ENCODE assay signal across 8 cellular contexts in genomic region chr1:166947398-166948043, GRCh38. TPM values are rescaled to one million over a fixed set of nuclear protein-coding genes. Genes with fewer than 3 reads are reported as not detected.
A peak's percentile ranks its signal among the peaks of the same experiment; 100 is the strongest.
DNase-seq lines count a peak whose midpoint lies in the region; ATAC-seq and TF ChIP-seq lines count a peak whose summit lies in the region.

No MANE protein-coding gene starts in this region.

- H3K9me3 ChIP-seq in Caco-2, result no peaks in the 10 kb centered on the region
- no peaks in the 10 kb centered on the region for H3K9me3 ChIP-seq in adrenal gland (replicated peaks in 1 of 3)

- no peaks in the 10 kb centered on the region for H3K9me3 Mint-ChIP-seq in Caco-2 (ENCODE audit: unreplicated experiment)
- no peaks in the 10 kb centered on the region for H3K9me3 Mint-ChIP-seq in activated CD8-positive, alpha-beta memory T cell treated with anti-CD3 and anti-CD28 coated beads, Interleukin-2, amount 10 ng/mL, durations not matched to agents 7 days and 5 days (ENCODE audit: low read depth)

- intact Hi-C loops in Caco-2 (cut with micrococcal nuclease; ENCODE audit: unreplicated experiment), result no loop called here
- intact Hi-C loops in adrenal gland (cut with DNase I), result no loop called here

- POLR2A ChIA-PET in Caco-2 (lab: Charles Lee), result no interaction called here

- peaks cover 6% of the 10 kb centered on the region for H3K27me3 Mint-ChIP-seq in Caco-2 (ENCODE audit: insufficient read depth, unreplicated experiment)
- H3K27me3 Mint-ChIP-seq in activated CD8-positive, alpha-beta memory T cell treated with anti-CD3 and anti-CD28 coated beads, Interleukin-2, amount 10 ng/mL, durations not matched to agents 7 days and 5 days, result peaks cover 48% of the 10 kb centered on the region

- peak overlapping the region; percentile 27 for H3K4me3 ChIP-seq in Caco-2 (ENCODE audit: low read depth, low read length)
- peak overlapping the region in 1 of 4 donors; percentile 24 for H3K4me3 ChIP-seq in adrenal gland

- no peaks in the 10 kb centered on the region for H3K4me1 Mint-ChIP-seq in Caco-2 (ENCODE audit: low read depth, unreplicated experiment)
- peaks cover 38% of the 10 kb centered on the region for H3K4me1 Mint-ChIP-seq in activated CD8-positive, alpha-beta memory T cell treated with anti-CD3 and anti-CD28 coated beads, Interleukin-2, amount 10 ng/mL, durations not matched to agents 7 days and 5 days

- peak overlapping the region; percentile 53 for H3K4me3 Mint-ChIP-seq in Caco-2 (ENCODE audit: unreplicated experiment)
- H3K4me3 Mint-ChIP-seq in activated CD8-positive, alpha-beta memory T cell treated with anti-CD3 and anti-CD28 coated beads, Interleukin-2, amount 10 ng/mL, durations not matched to agents 7 days and 5 days, result no peak overlapping the region

- H3K4me1 ChIP-seq in Caco-2, result peaks cover 6% of the 10 kb centered on the region
- no peaks in the 10 kb centered on the region for H3K4me1 ChIP-seq in adrenal gland (replicated peaks in 1 of 2)

- H3K27ac ChIP-seq in adrenal gland, result no peak overlapping the region

- TF ChIP-seq POLR2A in adrenal gland (IDR thresholded peaks at IDR 0.05), result no peak
- no peak for TF ChIP-seq POLR2A in erythroblast (IDR thresholded peaks at IDR 0.05; ENCODE audit: low read length)

- H3K36me3 ChIP-seq in Caco-2 (ENCODE audit: control insufficient read depth, insufficient read depth, low read length), result no peaks in the 10 kb centered on the region
- no peaks in the 10 kb centered on the region for H3K36me3 ChIP-seq in adrenal gland (replicated peaks in 1 of 2)

- 7 to 14% (median 10%) methylated on average over 21 to 44 of the region's 44 CpGs for WGBS in adrenal gland, 4 donors

- CTCF ChIA-PET in Caco-2 (lab: Charles Lee), result no interaction called here
- CTCF ChIA-PET in activated CD8-positive, alpha-beta memory T cell treated with anti-CD3 and anti-CD28 coated beads, Interleukin-2, amount 10 ng/mL, durations not matched to agents 7 days and 5 days (lab: Charles Lee), result no interaction called here

- TF ChIP-seq CTCF in Caco-2 (IDR thresholded peaks at IDR 0.05; ENCODE audit: insufficient read depth in 1 of 2, low read depth in 1 of 2, low read length in 1 of 2, severe bottlenecking in 1 of 2, unreplicated experiment in 1 of 2), result no peak
- TF ChIP-seq CTCF in adrenal gland (IDR thresholded peaks at IDR 0.05), result no peak

- H3K36me3 Mint-ChIP-seq in Caco-2 (ENCODE audit: insufficient read depth, unreplicated experiment), result no peaks in the 10 kb centered on the region
- no peaks in the 10 kb centered on the region for H3K36me3 Mint-ChIP-seq in activated CD8-positive, alpha-beta memory T cell treated with anti-CD3 and anti-CD28 coated beads, Interleukin-2, amount 10 ng/mL, durations not matched to agents 7 days and 5 days

- H3K27me3 ChIP-seq in Caco-2 (replicated peaks; ENCODE audit: control insufficient read depth, insufficient read depth, low read length) (no peaks in the 10 kb centered on the region), adrenal gland (peaks cover 24% of the 10 kb centered on the region)

- no peak overlapping the region for H3K27ac Mint-ChIP-seq in Caco-2 (ENCODE audit: unreplicated experiment)
- H3K27ac Mint-ChIP-seq in activated CD8-positive, alpha-beta memory T cell treated with anti-CD3 and anti-CD28 coated beads, Interleukin-2, amount 10 ng/mL, durations not matched to agents 7 days and 5 days, result no peak overlapping the region

- ATAC-seq in activated CD8-positive, alpha-beta memory T cell treated with anti-CD3 and anti-CD28 coated beads, Interleukin-2, amount 10 ng/mL, durations not matched to agents 7 days and 5 days, result no peak
- ATAC-seq in HG03097 (IDR thresholded peaks at IDR 0.05; ENCODE audit: low FRiP score, unreplicated experiment), result no peak

- BruUV-seq in Caco-2 (replicated peaks; lab: Mats Ljungman, UMichigan), result no TSS peak

- DNase-seq in Caco-2 (peak; percentile 40 to 54), HK-2 (ENCODE audit: unreplicated experiment) (peak; percentile 74), adrenal gland (peak in 6 of 7 donors; percentile 10 to 54 (median 22)), hypothalamus (lab: John Stamatoyannopoulos, UW) (peak; percentile 40 to 96 (median 89)), renal cortical epithelial cell (ENCODE audit: low read depth) (peak; percentile 78), erythroblast (lab: John Stamatoyannopoulos, UW) (no peak)
- DNase-seq in activated CD8-positive, alpha-beta memory T cell treated with anti-CD3 and anti-CD28 coated beads, Interleukin-2, amount 10 ng/mL, durations not matched to agents 7 days and 5 days, result no peak

RNA-seq across cellular contexts. Expression of gene ILDR2, which starts 27.8 kb away (rescaled TPM):
- total RNA-seq in Caco-2 (2022), result 0.98 and 1.2 TPM in 2 replicates
- 1 to 10 TPM in 1 of 8 donors, under 1 TPM in 5, not detected in 2; 0.07 to 1.1 (median 0.42) TPM for total RNA-seq in adrenal gland
- under 1 TPM; 0.07 to 0.24 (median 0.08) TPM for polyA plus RNA-seq in adrenal gland
- 4.7 and 17.5 TPM in 2 replicates for total RNA-seq in renal cortical epithelial cell
- total RNA-seq in activated CD8-positive, alpha-beta memory T cell treated with anti-CD3 and anti-CD28 coated beads, Interleukin-2, amount 10 ng/mL, durations not matched to agents 7 days and 5 days, result 1 to 10 TPM; 7.4 to 7.9 TPM

RNA-seq across cellular contexts. Expression of gene MAEL, which starts 41.6 kb away (rescaled TPM):
- total RNA-seq in Caco-2 (2022) (not detected in 2 replicates), adrenal gland (not detected), renal cortical epithelial cell (0.17 and 0.65 TPM in 2 replicates)
- under 1 TPM in 1 of 3 donors, not detected in 2; 0.17 TPM for polyA plus RNA-seq in adrenal gland
- under 1 TPM in 1 of 2 experiments, not detected in 1; 0.38 TPM for total RNA-seq in activated CD8-positive, alpha-beta memory T cell treated with anti-CD3 and anti-CD28 coated beads, Interleukin-2, amount 10 ng/mL, durations not matched to agents 7 days and 5 days

Comparison
In these comparisons a context has a peak if more than half of its experiments do, and no peak if none do; other contexts are left out.
1. DNase-seq: peak in Caco-2 (2 of 2), HK-2 (single experiment), adrenal gland (6 of 7), hypothalamus (51 of 51) and renal cortical epithelial cell (single experiment); none in activated CD8-positive, alpha-beta memory T cell treated with anti-CD3 and anti-CD28 coated beads, Interleukin-2, amount 10 ng/mL, durations not matched to agents 7 days and 5 days (single experiment) and erythroblast (0 of 2).